In the genomic region with DNA sequence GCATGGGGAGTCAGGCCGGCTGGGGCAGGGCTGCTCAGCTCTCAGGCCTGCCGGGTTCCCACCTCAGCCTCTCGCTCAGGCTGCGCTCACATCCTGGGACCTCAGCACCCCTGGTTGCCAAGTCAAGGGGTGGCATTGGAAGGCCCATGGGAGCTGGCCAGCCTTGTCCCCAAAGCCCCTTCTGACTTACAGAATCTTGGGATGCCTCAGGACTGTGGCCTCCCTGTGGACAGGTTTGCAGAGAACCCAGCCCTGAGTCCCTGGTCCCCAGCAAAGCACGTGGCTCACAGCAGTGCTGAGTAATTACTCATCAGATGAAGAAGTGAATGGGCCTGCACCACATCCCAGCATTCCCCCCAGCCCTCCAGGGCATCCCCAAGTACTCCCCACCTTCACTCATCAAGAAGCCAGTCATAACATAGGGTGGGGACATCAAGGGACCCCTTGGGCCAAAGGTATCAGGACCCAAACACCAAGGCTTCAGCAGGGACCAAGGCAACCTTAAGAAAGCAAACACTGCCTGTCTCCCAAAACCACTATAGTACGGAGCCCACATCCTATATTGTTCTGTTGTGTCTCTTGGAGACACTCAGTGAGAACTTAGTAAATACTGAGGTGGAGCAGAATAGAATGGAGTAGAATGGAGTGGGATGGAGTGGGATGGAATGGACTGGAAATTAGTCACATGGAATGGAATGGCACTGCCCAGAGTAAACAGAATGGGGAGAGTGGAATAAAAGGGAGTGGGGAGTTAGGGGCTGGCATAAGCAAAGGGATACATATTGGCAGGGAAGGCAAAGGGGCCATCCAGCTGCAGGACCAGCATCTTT, we compare ENCODE assay signal across 2 cellular contexts.
A peak's percentile ranks its signal among the peaks of the same experiment; 100 is the strongest.
TF ChIP-seq lines count a peak whose summit lies in the region.

No MANE protein-coding gene starts in this region.

TF ChIP-seq in HEK293, 187 proteins besides CTCF, POLR2A, EP300 and RAD21:
- TF ChIP-seq ZNF10 (tag by site-specific recombination; IDR thresholded peaks at IDR 0.05) = peak; percentile 44; the same call in 1 of the 2 replicates
- no peak for TF ChIP-seq PATZ1 (tag by site-specific recombination; IDR thresholded peaks at IDR 0.05)
- TF ChIP-seq ZNF18 (tag by site-specific recombination; IDR thresholded peaks at IDR 0.05) = no peak
- no peak for TF ChIP-seq ZNF626 (tag by site-specific recombination; IDR thresholded peaks at IDR 0.05)
- peak; percentile 73 for TF ChIP-seq ZFHX2 (tag by site-specific recombination; conservative IDR thresholded peaks at IDR 0.05)
- no peak for TF ChIP-seq FEZF1 (tag by site-specific recombination; IDR thresholded peaks at IDR 0.05)
- TF ChIP-seq ZFP41 (tag by site-specific recombination; IDR thresholded peaks at IDR 0.05; ENCODE audit: borderline replicate concordance) = no peak
- TF ChIP-seq BCL11A (tag by site-specific recombination; IDR thresholded peaks at IDR 0.05; ENCODE audit: low read depth) = no peak
- no peak for TF ChIP-seq ZNF707 (tag by site-specific recombination; IDR thresholded peaks at IDR 0.05)
- TF ChIP-seq, protein P1, sequence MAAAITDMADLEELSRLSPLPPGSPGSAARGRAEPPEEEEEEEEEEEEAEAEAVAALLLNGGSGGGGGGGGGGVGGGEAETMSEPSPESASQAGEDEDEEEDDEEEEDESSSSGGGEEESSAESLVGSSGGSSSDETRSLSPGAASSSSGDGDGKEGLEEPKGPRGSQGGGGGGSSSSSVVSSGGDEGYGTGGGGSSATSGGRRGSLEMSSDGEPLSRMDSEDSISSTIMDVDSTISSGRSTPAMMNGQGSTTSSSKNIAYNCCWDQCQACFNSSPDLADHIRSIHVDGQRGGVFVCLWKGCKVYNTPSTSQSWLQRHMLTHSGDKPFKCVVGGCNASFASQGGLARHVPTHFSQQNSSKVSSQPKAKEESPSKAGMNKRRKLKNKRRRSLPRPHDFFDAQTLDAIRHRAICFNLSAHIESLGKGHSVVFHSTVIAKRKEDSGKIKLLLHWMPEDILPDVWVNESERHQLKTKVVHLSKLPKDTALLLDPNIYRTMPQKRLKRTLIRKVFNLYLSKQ (tag by site-specific recombination; IDR thresholded peaks at IDR 0.05; ENCODE audit: borderline replicate concordance) = no peak
- no peak for TF ChIP-seq ZNF24 (tag by site-specific recombination; IDR thresholded peaks at IDR 0.05)
- no peak for TF ChIP-seq ZNF792 (tag by site-specific recombination; IDR thresholded peaks at IDR 0.05)
- TF ChIP-seq EGR2 (tag by site-specific recombination; IDR thresholded peaks at IDR 0.05; ENCODE audit: low read depth) = peak; percentile 57
- TF ChIP-seq KLF8 (tag by site-specific recombination; IDR thresholded peaks at IDR 0.05) = no peak
- TF ChIP-seq ZNF600 (tag by site-specific recombination; IDR thresholded peaks at IDR 0.05) = 0 out of 2 replicates have a peak, but pooled peaks have one; percentile 22
- no peak for TF ChIP-seq ZNF629 (tag by site-specific recombination; IDR thresholded peaks at IDR 0.05)
TF ChIP-seq in HEK293: peak in this region for 4.

TF ChIP-seq in K562, 482 proteins besides CTCF, POLR2A, EP300 and RAD21:
- no peak for TF ChIP-seq SAP30 (IDR thresholded peaks at IDR 0.05; ENCODE audit: borderline replicate concordance, insufficient read depth, low read depth, low read length, poor library complexity, severe bottlenecking)
- TF ChIP-seq, protein P2, sequence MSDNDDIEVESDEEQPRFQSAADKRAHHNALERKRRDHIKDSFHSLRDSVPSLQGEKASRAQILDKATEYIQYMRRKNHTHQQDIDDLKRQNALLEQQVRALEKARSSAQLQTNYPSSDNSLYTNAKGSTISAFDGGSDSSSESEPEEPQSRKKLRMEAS (CRISPR knock-in tag; IDR thresholded peaks at IDR 0.05) = peak; percentile 42; the same call in 1 of the 2 replicates
